1 cellular context compared by ENCODE assay signal in the genomic region with DNA sequence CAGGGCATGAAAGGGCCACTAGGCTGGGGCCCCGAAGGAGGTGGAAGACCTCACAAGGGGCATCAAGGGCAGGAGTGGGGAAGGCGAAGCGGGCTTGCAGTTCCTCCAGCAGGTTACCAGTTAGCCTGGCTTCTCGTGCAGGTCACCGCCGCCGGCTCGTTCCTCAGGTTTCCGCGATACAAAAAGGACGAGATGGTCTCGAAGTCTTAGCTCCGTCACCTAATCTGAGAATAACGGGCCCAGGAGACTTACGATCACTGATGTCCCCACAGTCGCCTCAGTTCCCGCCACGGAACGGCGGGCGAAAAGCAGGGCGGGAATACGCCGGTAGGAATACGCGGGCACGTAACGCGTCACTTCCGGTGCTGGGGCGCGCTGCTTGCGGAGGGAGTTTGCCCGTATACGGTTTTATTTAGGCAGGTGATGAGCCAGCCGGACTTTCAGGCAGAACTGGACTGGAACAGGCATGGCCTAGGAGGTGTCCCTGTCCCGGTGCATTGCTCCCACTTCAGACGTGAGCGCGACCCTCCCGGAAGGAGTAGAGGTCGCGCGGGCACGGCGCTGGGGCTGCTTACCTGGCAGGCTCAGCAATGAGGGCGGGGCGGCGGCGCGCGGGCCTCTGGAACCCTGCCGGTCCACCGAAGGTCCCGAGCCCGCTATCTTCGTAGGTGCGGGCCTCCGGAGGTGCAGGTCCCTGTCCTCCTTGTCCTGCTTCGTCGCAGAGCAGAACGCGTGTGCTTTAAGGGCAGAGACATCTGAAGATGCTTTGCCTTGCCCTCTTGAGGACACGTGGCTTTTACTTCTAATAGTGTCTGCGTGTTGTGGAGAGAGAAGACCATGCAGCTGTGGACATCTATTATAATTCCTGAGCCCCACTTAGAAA.
TF ChIP-seq lines count a peak whose summit lies in the region.

A gene with protein sequence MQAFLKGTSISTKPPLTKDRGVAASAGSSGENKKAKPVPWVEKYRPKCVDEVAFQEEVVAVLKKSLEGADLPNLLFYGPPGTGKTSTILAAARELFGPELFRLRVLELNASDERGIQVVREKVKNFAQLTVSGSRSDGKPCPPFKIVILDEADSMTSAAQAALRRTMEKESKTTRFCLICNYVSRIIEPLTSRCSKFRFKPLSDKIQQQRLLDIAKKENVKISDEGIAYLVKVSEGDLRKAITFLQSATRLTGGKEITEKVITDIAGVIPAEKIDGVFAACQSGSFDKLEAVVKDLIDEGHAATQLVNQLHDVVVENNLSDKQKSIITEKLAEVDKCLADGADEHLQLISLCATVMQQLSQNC (minus strand): TSS at position 310 of the 883 bp plus-strand sequence. CDS start 1,769 bp downstream, outside the sequence.

TF ChIP-seq in HepG2, 621 proteins besides CTCF, POLR2A, EP300 and RAD21 (continued from another document and continues in another):
- TF ChIP-seq, protein P1, sequence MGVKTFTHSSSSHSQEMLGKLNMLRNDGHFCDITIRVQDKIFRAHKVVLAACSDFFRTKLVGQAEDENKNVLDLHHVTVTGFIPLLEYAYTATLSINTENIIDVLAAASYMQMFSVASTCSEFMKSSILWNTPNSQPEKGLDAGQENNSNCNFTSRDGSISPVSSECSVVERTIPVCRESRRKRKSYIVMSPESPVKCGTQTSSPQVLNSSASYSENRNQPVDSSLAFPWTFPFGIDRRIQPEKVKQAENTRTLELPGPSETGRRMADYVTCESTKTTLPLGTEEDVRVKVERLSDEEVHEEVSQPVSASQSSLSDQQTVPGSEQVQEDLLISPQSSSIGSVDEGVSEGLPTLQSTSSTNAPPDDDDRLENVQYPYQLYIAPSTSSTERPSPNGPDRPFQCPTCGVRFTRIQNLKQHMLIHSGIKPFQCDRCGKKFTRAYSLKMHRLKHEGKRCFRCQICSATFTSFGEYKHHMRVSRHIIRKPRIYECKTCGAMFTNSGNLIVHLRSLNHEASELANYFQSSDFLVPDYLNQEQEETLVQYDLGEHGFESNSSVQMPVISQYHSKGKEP (CRISPR knock-in tag; IDR thresholded peaks at IDR 0.05) = peak; percentile 86
- TF ChIP-seq, protein P2, sequence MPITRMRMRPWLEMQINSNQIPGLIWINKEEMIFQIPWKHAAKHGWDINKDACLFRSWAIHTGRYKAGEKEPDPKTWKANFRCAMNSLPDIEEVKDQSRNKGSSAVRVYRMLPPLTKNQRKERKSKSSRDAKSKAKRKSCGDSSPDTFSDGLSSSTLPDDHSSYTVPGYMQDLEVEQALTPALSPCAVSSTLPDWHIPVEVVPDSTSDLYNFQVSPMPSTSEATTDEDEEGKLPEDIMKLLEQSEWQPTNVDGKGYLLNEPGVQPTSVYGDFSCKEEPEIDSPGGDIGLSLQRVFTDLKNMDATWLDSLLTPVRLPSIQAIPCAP (CRISPR knock-in tag; IDR thresholded peaks at IDR 0.05; ENCODE audit: low read depth) = no peak
- TF ChIP-seq, protein P3, sequence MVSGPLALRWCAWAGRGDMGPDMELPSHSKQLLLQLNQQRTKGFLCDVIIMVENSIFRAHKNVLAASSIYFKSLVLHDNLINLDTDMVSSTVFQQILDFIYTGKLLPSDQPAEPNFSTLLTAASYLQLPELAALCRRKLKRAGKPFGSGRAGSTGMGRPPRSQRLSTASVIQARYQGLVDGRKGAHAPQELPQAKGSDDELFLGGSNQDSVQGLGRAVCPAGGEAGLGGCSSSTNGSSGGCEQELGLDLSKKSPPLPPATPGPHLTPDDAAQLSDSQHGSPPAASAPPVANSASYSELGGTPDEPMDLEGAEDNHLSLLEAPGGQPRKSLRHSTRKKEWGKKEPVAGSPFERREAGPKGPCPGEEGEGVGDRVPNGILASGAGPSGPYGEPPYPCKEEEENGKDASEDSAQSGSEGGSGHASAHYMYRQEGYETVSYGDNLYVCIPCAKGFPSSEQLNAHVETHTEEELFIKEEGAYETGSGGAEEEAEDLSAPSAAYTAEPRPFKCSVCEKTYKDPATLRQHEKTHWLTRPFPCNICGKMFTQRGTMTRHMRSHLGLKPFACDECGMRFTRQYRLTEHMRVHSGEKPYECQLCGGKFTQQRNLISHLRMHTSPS (CRISPR knock-in tag; IDR thresholded peaks at IDR 0.05; ENCODE audit: low read depth) = no peak; the same call in 1 of the 2 replicates
- TF ChIP-seq ZNF124 (CRISPR knock-in tag; IDR thresholded peaks at IDR 0.05) (no peak), PHF21A (CRISPR knock-in tag; IDR thresholded peaks at IDR 0.05) (no peak; the same call in none of the 2 replicates), ZMYM2 (CRISPR knock-in tag; IDR thresholded peaks at IDR 0.05) (no peak), KLF15 (CRISPR knock-in tag; IDR thresholded peaks at IDR 0.05; ENCODE audit: borderline replicate concordance) (0 out of 2 replicates have a peak, but pooled peaks have one; percentile 48), SMAD9 (CRISPR knock-in tag; IDR thresholded peaks at IDR 0.05) (no peak), ZNF225 (CRISPR knock-in tag; IDR thresholded peaks at IDR 0.05) (peak; percentile 80), HHEX (CRISPR knock-in tag; IDR thresholded peaks at IDR 0.05) (no peak), KDM5B (CRISPR knock-in tag; IDR thresholded peaks at IDR 0.05; ENCODE audit: borderline replicate concordance) (peak; percentile 94), CBX2 (IDR thresholded peaks at IDR 0.05; ENCODE audit: low read depth, low read length) (no peak), CBX2 (CRISPR knock-in tag; IDR thresholded peaks at IDR 0.05; ENCODE audit: low read depth) (no peak), KMT2B (CRISPR knock-in tag; IDR thresholded peaks at IDR 0.05) (peak; percentile 98), TOE1 (CRISPR knock-in tag; IDR thresholded peaks at IDR 0.05) (no peak), ZFP36L1 (CRISPR knock-in tag; IDR thresholded peaks at IDR 0.05) (peak; percentile 92), GABPA (IDR thresholded peaks at IDR 0.05; ENCODE audit: low read depth, low read length) (peak; percentile 82), GABPA (CRISPR knock-in tag; IDR thresholded peaks at IDR 0.05; ENCODE audit: low read depth) (peak; percentile 99), BRD4 (CRISPR knock-in tag; IDR thresholded peaks at IDR 0.05) (no peak; the same call in 1 of the 2 replicates), ZNF570 (CRISPR knock-in tag; IDR thresholded peaks at IDR 0.05; ENCODE audit: borderline replicate concordance) (no peak), ZNF446 (CRISPR knock-in tag; IDR thresholded peaks at IDR 0.05) (peak; percentile 77; the same call in 1 of the 2 replicates), HOXA7 (CRISPR knock-in tag; IDR thresholded peaks at IDR 0.05) (no peak), MAFK (conservative IDR thresholded peaks at IDR 0.05 in 1 of 2, IDR thresholded peaks at IDR 0.05 in 1 of 2; ENCODE audit: low read length in 2 of 2) (no peak), TEAD2 (CRISPR knock-in tag; IDR thresholded peaks at IDR 0.05) (0 out of 2 replicates have a peak, but pooled peaks have one; percentile 79), ZNF17 (CRISPR knock-in tag; IDR thresholded peaks at IDR 0.05) (no peak), ZBTB3 (CRISPR knock-in tag; IDR thresholded peaks at IDR 0.05; ENCODE audit: borderline replicate concordance, low read depth) (peak; percentile 38; the same call in 1 of the 2 replicates)
- TF ChIP-seq, protein P4, sequence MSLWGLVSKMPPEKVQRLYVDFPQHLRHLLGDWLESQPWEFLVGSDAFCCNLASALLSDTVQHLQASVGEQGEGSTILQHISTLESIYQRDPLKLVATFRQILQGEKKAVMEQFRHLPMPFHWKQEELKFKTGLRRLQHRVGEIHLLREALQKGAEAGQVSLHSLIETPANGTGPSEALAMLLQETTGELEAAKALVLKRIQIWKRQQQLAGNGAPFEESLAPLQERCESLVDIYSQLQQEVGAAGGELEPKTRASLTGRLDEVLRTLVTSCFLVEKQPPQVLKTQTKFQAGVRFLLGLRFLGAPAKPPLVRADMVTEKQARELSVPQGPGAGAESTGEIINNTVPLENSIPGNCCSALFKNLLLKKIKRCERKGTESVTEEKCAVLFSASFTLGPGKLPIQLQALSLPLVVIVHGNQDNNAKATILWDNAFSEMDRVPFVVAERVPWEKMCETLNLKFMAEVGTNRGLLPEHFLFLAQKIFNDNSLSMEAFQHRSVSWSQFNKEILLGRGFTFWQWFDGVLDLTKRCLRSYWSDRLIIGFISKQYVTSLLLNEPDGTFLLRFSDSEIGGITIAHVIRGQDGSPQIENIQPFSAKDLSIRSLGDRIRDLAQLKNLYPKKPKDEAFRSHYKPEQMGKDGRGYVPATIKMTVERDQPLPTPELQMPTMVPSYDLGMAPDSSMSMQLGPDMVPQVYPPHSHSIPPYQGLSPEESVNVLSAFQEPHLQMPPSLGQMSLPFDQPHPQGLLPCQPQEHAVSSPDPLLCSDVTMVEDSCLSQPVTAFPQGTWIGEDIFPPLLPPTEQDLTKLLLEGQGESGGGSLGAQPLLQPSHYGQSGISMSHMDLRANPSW (CRISPR knock-in tag; IDR thresholded peaks at IDR 0.05; ENCODE audit: borderline replicate concordance) = peak; percentile 47; the same call in 1 of the 2 replicates
- TF ChIP-seq, protein P5, sequence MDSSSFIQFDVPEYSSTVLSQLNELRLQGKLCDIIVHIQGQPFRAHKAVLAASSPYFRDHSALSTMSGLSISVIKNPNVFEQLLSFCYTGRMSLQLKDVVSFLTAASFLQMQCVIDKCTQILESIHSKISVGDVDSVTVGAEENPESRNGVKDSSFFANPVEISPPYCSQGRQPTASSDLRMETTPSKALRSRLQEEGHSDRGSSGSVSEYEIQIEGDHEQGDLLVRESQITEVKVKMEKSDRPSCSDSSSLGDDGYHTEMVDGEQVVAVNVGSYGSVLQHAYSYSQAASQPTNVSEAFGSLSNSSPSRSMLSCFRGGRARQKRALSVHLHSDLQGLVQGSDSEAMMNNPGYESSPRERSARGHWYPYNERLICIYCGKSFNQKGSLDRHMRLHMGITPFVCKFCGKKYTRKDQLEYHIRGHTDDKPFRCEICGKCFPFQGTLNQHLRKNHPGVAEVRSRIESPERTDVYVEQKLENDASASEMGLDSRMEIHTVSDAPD (CRISPR knock-in tag; IDR thresholded peaks at IDR 0.05) = no peak
- TF ChIP-seq, protein P6, sequence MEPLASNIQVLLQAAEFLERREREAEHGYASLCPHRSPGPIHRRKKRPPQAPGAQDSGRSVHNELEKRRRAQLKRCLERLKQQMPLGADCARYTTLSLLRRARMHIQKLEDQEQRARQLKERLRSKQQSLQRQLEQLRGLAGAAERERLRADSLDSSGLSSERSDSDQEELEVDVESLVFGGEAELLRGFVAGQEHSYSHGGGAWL (CRISPR knock-in tag; IDR thresholded peaks at IDR 0.05) = peak; percentile 26; the same call in 1 of the 2 replicates
- TF ChIP-seq, protein P7, sequence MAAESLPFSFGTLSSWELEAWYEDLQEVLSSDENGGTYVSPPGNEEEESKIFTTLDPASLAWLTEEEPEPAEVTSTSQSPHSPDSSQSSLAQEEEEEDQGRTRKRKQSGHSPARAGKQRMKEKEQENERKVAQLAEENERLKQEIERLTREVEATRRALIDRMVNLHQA (CRISPR knock-in tag; IDR thresholded peaks at IDR 0.05) = no peak
- TF ChIP-seq, protein P8, sequence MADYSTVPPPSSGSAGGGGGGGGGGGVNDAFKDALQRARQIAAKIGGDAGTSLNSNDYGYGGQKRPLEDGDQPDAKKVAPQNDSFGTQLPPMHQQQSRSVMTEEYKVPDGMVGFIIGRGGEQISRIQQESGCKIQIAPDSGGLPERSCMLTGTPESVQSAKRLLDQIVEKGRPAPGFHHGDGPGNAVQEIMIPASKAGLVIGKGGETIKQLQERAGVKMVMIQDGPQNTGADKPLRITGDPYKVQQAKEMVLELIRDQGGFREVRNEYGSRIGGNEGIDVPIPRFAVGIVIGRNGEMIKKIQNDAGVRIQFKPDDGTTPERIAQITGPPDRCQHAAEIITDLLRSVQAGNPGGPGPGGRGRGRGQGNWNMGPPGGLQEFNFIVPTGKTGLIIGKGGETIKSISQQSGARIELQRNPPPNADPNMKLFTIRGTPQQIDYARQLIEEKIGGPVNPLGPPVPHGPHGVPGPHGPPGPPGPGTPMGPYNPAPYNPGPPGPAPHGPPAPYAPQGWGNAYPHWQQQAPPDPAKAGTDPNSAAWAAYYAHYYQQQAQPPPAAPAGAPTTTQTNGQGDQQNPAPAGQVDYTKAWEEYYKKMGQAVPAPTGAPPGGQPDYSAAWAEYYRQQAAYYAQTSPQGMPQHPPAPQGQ (CRISPR knock-in tag; IDR thresholded peaks at IDR 0.05; ENCODE audit: borderline replicate concordance) = no peak
- TF ChIP-seq, protein P9, sequence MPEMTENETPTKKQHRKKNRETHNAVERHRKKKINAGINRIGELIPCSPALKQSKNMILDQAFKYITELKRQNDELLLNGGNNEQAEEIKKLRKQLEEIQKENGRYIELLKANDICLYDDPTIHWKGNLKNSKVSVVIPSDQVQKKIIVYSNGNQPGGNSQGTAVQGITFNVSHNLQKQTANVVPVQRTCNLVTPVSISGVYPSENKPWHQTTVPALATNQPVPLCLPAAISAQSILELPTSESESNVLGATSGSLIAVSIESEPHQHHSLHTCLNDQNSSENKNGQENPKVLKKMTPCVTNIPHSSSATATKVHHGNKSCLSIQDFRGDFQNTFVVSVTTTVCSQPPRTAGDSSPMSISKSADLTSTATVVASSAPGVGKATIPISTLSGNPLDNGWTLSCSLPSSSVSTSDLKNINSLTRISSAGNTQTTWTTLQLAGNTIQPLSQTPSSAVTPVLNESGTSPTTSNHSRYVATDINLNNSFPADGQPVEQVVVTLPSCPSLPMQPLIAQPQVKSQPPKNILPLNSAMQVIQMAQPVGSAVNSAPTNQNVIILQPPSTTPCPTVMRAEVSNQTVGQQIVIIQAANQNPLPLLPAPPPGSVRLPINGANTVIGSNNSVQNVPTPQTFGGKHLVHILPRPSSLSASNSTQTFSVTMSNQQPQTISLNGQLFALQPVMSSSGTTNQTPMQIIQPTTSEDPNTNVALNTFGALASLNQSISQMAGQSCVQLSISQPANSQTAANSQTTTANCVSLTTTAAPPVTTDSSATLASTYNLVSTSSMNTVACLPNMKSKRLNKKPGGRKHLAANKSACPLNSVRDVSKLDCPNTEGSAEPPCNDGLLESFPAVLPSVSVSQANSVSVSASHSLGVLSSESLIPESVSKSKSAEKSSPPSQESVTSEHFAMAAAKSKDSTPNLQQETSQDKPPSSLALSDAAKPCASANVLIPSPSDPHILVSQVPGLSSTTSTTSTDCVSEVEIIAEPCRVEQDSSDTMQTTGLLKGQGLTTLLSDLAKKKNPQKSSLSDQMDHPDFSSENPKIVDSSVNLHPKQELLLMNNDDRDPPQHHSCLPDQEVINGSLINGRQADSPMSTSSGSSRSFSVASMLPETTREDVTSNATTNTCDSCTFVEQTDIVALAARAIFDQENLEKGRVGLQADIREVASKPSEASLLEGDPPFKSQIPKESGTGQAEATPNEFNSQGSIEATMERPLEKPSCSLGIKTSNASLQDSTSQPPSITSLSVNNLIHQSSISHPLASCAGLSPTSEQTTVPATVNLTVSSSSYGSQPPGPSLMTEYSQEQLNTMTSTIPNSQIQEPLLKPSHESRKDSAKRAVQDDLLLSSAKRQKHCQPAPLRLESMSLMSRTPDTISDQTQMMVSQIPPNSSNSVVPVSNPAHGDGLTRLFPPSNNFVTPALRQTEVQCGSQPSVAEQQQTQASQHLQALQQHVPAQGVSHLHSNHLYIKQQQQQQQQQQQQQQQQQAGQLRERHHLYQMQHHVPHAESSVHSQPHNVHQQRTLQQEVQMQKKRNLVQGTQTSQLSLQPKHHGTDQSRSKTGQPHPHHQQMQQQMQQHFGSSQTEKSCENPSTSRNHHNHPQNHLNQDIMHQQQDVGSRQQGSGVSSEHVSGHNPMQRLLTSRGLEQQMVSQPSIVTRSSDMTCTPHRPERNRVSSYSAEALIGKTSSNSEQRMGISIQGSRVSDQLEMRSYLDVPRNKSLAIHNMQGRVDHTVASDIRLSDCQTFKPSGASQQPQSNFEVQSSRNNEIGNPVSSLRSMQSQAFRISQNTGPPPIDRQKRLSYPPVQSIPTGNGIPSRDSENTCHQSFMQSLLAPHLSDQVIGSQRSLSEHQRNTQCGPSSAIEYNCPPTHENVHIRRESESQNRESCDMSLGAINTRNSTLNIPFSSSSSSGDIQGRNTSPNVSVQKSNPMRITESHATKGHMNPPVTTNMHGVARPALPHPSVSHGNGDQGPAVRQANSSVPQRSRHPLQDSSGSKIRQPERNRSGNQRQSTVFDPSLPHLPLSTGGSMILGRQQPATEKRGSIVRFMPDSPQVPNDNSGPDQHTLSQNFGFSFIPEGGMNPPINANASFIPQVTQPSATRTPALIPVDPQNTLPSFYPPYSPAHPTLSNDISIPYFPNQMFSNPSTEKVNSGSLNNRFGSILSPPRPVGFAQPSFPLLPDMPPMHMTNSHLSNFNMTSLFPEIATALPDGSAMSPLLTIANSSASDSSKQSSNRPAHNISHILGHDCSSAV (CRISPR knock-in tag; IDR thresholded peaks at IDR 0.05; ENCODE audit: borderline replicate concordance) = no peak
